In the genomic region with DNA sequence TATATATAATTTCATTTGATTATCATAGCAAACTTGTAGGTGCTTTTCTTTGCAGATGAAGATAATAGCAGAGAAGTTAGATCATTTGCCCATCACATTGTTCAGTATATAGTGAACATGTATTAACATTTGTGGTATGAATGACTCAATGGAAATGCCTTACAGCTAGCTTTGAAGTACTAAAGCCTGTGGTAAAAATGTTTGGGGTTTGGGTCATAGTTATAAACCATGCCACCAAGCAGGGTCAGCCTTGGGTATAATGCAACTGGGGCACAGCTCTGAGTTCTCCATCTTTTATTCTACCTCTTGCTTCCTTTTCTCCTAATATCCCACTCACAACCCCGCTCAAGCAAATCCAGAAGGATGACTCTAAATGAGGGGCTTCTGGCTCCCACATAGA, we compare ENCODE assay signal across 16 cellular contexts.
A peak's percentile ranks its signal among the peaks of the same experiment; 100 is the strongest.
DNase-seq lines count a peak whose midpoint lies in the region; ATAC-seq, FAIRE-seq and TF ChIP-seq lines count a peak whose summit lies in the region.
"Had no signal": no experiment of that assay in that cellular context is flagged by ENCODE, and none has a peak within 500 bp of the region (broad histone marks: within the 10 kb centered on the region; RNA-seq: fewer than 3 reads in every experiment).

No MANE protein-coding gene starts in this region.

- peak; percentile 68 for FAIRE-seq in D721Med (lab: Jason Lieb, UNC)

- DNase-seq in D721Med (ENCODE audit: insufficient read length, low spot score) = no peak
- DNase-seq in NCI-H226 = peak; percentile 68
- peak; percentile 70 for DNase-seq in choroid plexus epithelial cell (ENCODE audit: low read depth)
- DNase-seq in myocyte (ENCODE audit: low read depth) = peak; percentile 52
- DNase-seq in medulla oblongata (ENCODE audit: extremely low spot score) = no peak
- no peak for DNase-seq in GM10248 (ENCODE audit: extremely low spot score)
- DNase-seq: activated CD4-positive, alpha-beta T cell treated with anti-CD3 and anti-CD28 coated beads for 36 hours; activated T-cell treated with anti-CD3 and anti-CD28 coated beads, Interleukin-2, amount 50 U/mL, for 4 hours; anterior cingulate cortex; C1 segment of cervical spinal cord; endodermal cell; GDM1; stimulated activated CD4-positive, alpha-beta T cell treated with anti-CD3 and anti-CD28 coated beads, Interleukin-2, amount 100 ng/mL, for 24 hours; SW 1271 had no signal

- POLR2A ChIA-PET in GM10248 (lab: Yijun Ruan, JAX) = no interaction called here

- no peak overlapping the region for H3K4me3 ChIP-seq in choroid plexus epithelial cell (ENCODE audit: low read depth, low read length)

- CTCF ChIA-PET in GM10248 (lab: Yijun Ruan, JAX) = interaction anchor here (1.0 kb wide), 1 partner anchor 9 kb away, joined by 3 read pairs; no protein-coding TSS in a partner anchor

- ATAC-seq in HG02840 (IDR thresholded peaks at IDR 0.05; ENCODE audit: low FRiP score, unreplicated experiment) (no peak), GM19455 (IDR thresholded peaks at IDR 0.05; ENCODE audit: unreplicated experiment) (no peak)
- ATAC-seq: activated CD4-positive, alpha-beta T cell treated with anti-CD3 and anti-CD28 coated beads for 36 hours; activated T-cell treated with anti-CD3 and anti-CD28 coated beads, Interleukin-2, amount 50 U/mL, for 4 hours had no signal

- TF ChIP-seq CTCF in D721Med (IDR thresholded peaks at IDR 0.05; ENCODE audit: insufficient read depth, missing control alignments) (no peak), choroid plexus epithelial cell (conservative IDR thresholded peaks at IDR 0.05; ENCODE audit: low read depth, low read length) (no peak), GM10248 (IDR thresholded peaks at IDR 0.05; ENCODE audit: control extremely low read depth, extremely low read depth, low read depth, missing control alignments) (no peak)

Comparison
In these comparisons a context has a peak if more than half of its experiments do, and no peak if none do; other contexts are left out.
1. DNase-seq: peak in NCI-H226 (single experiment), choroid plexus epithelial cell (single experiment) and myocyte (single experiment); none in D721Med (single experiment), medulla oblongata (single experiment) and GM10248 (single experiment).